Comparison of ENCODE assay signal across 8 cellular contexts in genomic region chr5:74640450-74641013, GRCh38. TPM values are rescaled to one million over a fixed set of nuclear protein-coding genes. Genes with fewer than 3 reads are reported as not detected.
DNase-seq lines count a peak whose midpoint lies in the region; ATAC-seq and TF ChIP-seq lines count a peak whose summit lies in the region.

Gene ENC1 (minus strand): TSS chr5:74640728. CDS start chr5:74636485, 4,243 bp downstream.

- no peak within 1 kb of the TSS for H2BK15ac ChIP-seq in H9 (ENCODE audit: low read depth, low read length)

- peak within 1 kb of the TSS; percentile 86 to 98 for H3K4me3 Mint-ChIP-seq in H9
- peak within 1 kb of the TSS; percentile 83 for H3K4me3 Mint-ChIP-seq in activated naive CD8-positive, alpha-beta T cell treated with anti-CD3 and anti-CD28 coated beads for 36 hours
- peak within 1 kb of the TSS; percentile 92 for H3K4me3 Mint-ChIP-seq in osteocyte (ENCODE audit: unreplicated experiment)

- peaks cover 38% of the 10 kb centered on the region for H3F3A ChIP-seq in SK-N-SH (replicated peaks; ENCODE audit: insufficient read depth)

- peak within 1 kb of the TSS; percentile 52 for H3K9ac ChIP-seq in H9 (ENCODE audit: extremely low read depth, insufficient read length, low read length)
- peak within 1 kb of the TSS; percentile 94 for H3K9ac ChIP-seq in SK-N-SH

- H2AK5ac ChIP-seq in H9 (ENCODE audit: insufficient read length, low read length): no peak within 1 kb of the TSS

- H3K4ac ChIP-seq in H9 (ENCODE audit: low read depth, low read length): no peak within 1 kb of the TSS

- no peak within 1 kb of the TSS for H2AFZ ChIP-seq in H9 (ENCODE audit: low read length)
- peak within 1 kb of the TSS; percentile 93 for H2AFZ ChIP-seq in SK-N-SH (ENCODE audit: low read depth)

- H3K27me3 ChIP-seq in H9 (ENCODE audit: insufficient read depth, low read length) (peaks cover 3% of the 10 kb centered on the region; the same call in 1 of the 2 replicates), MG63 (no peaks in the 10 kb centered on the region), SK-N-SH (ENCODE audit: insufficient read depth) (no peaks in the 10 kb centered on the region), tibial artery (no peaks in the 10 kb centered on the region)

- POLR2A ChIA-PET in SK-N-SH (lab: Yijun Ruan, JAX): no interaction called here

- no peak within 1 kb of the TSS for H4K91ac ChIP-seq in H9 (ENCODE audit: insufficient read length, low read depth, low read length)

- no peak within 1 kb of the TSS for H2BK120ac ChIP-seq in H9 (ENCODE audit: low read depth, low read length, poor library complexity, severe bottlenecking)

- peaks cover 27% of the 10 kb centered on the region for H3K23me2 ChIP-seq in H9 (ENCODE audit: insufficient read length, low read depth, low read length, poor library complexity, severe bottlenecking)

- H3K27ac ChIP-seq in H9 (ENCODE audit: insufficient read length, low read depth, low read length) (no peak within 1 kb of the TSS), SK-N-SH (ENCODE audit: low read depth in 2 of 2, low read length in 1 of 2) (peak within 1 kb of the TSS; percentile 90 to 94), tibial artery (peak within 1 kb of the TSS; percentile 50 to 63)

- peaks cover 5% of the 10 kb centered on the region; the same call in 1 of the 2 replicates for H3K79me2 ChIP-seq in H9 (ENCODE audit: insufficient read depth, low read length)
- peaks cover 48% of the 10 kb centered on the region for H3K79me2 ChIP-seq in SK-N-SH (ENCODE audit: insufficient read depth)

- H3K36me3 Mint-ChIP-seq in H9 (ENCODE audit: insufficient read depth in 1 of 3, low read depth in 3 of 3) (peaks cover 7 to 14% (median 7%) of the 10 kb centered on the region in 3 experiments), osteocyte (ENCODE audit: unreplicated experiment) (peaks cover 6% of the 10 kb centered on the region)
- H3K36me3 Mint-ChIP-seq in activated naive CD8-positive, alpha-beta T cell treated with anti-CD3 and anti-CD28 coated beads for 36 hours: no peaks in the 10 kb centered on the region

- H3K4me1 ChIP-seq in H9 (ENCODE audit: insufficient read depth, low read length) (peaks cover 4% of the 10 kb centered on the region; the same call in 1 of the 2 replicates), SK-N-SH (ENCODE audit: control insufficient read depth in 1 of 2, insufficient read depth in 2 of 2, low read depth in 1 of 2, low read length in 1 of 2) (peaks cover 22 to 24% of the 10 kb centered on the region in 2 experiments), tibial artery (peaks cover 0 to 33% (median 13%) of the 10 kb centered on the region in 4 donors)

- no peak within 1 kb of the TSS for H2BK20ac ChIP-seq in H9 (ENCODE audit: low read depth, low read length, poor library complexity, severe bottlenecking)

- H3K4me2 ChIP-seq in H9 (ENCODE audit: insufficient read depth, insufficient read length, low read length) (peak within 1 kb of the TSS; percentile 96), SK-N-SH (peak within 1 kb of the TSS; percentile 96)

- H3K9me3 ChIP-seq in H9 (ENCODE audit: control insufficient read depth, low read depth, low read length) (no peaks in the 10 kb centered on the region), MG63 (no peaks in the 10 kb centered on the region), SK-N-SH (no peaks in the 10 kb centered on the region), tibial artery (no peaks in the 10 kb centered on the region)

- H3K27ac Mint-ChIP-seq in H9 (peak within 1 kb of the TSS; percentile 51 to 89 (median 82); a peak in 5 of 7 replicates), osteocyte (ENCODE audit: unreplicated experiment) (peak within 1 kb of the TSS; percentile 77)
- no peak within 1 kb of the TSS for H3K27ac Mint-ChIP-seq in activated naive CD8-positive, alpha-beta T cell treated with anti-CD3 and anti-CD28 coated beads for 36 hours

- peak within 1 kb of the TSS; percentile 90 for H3K4me3 ChIP-seq in MG63
- H3K4me3 ChIP-seq in SK-N-SH (ENCODE audit: low read depth in 2 of 2, low read length in 1 of 2): peak within 1 kb of the TSS; percentile 84 to 87
- peak within 1 kb of the TSS; percentile 58 to 63 for H3K4me3 ChIP-seq in tibial artery

- ATAC-seq in Right ventricle myocardium inferior: peak; percentile 94

- H3K56ac ChIP-seq in H9 (ENCODE audit: insufficient read length, low read depth, low read length): no peak within 1 kb of the TSS

- intact Hi-C loops in Right ventricle myocardium inferior (cut with DNase I) (loop anchor here (5.0 to 10.0 kb wide), 8 partner anchors 103 to 1046 kb away; no protein-coding TSS in a partner anchor), tibial artery (cut with DNase I; ENCODE audit: low total_unique reads) (loop anchor here (10.0 kb wide), 1 partner anchor 606 kb away; no protein-coding TSS in a partner anchor)

- peak within 1 kb of the TSS; percentile 12 for H3K18ac ChIP-seq in H9 (ENCODE audit: insufficient read length, low read depth, low read length)

- no peaks in the 10 kb centered on the region for H3K79me1 ChIP-seq in H9 (ENCODE audit: insufficient read depth, low read depth, low read length, poor library complexity, severe bottlenecking)

- no peak within 1 kb of the TSS for H3T11ph ChIP-seq in H9 (ENCODE audit: low read length)

- H3K4me1 Mint-ChIP-seq in H9 (peaks cover 21 to 26% of the 10 kb centered on the region in 2 experiments), osteocyte (ENCODE audit: unreplicated experiment) (peaks cover 42% of the 10 kb centered on the region)
- H3K4me1 Mint-ChIP-seq in activated naive CD8-positive, alpha-beta T cell treated with anti-CD3 and anti-CD28 coated beads for 36 hours: peaks cover 26% of the 10 kb centered on the region

- H2BK12ac ChIP-seq in H9 (ENCODE audit: insufficient read length, low read depth, low read length): no peak within 1 kb of the TSS

- peak in 1 of 2 experiments; percentile 30; a peak in 1 of 4 replicates for TF ChIP-seq EP300 in SK-N-SH (IDR thresholded peaks at IDR 0.05; ENCODE audit: borderline replicate concordance in 1 of 2, low read depth in 1 of 2, low read length in 1 of 2)

- no peaks in the 10 kb centered on the region for H3K9me3 Mint-ChIP-seq in H9
- no peaks in the 10 kb centered on the region for H3K9me3 Mint-ChIP-seq in activated naive CD8-positive, alpha-beta T cell treated with anti-CD3 and anti-CD28 coated beads for 36 hours
- no peaks in the 10 kb centered on the region for H3K9me3 Mint-ChIP-seq in osteocyte (ENCODE audit: unreplicated experiment)

- CTCF ChIA-PET in SK-N-SH (lab: Yijun Ruan, JAX): interaction anchor here (0.7 to 9.2 kb wide), 57 partner anchors 9 to 742 kb away, joined by 3 to 124 read pairs (median 3); no protein-coding TSS in a partner anchor

- no CpG with 5 or more reads among the region's 64 CpGs for WGBS in H9 (ENCODE audit: extremely low coverage, insufficient read length, low lambda C conversion rate)
- WGBS in SK-N-SH (ENCODE audit: low lambda C conversion rate): 1% methylated on average over 37 of the region's 64 CpGs

- H3K14ac ChIP-seq in H9 (ENCODE audit: insufficient read depth, low read length): peak within 1 kb of the TSS; percentile 73

- no peak within 1 kb of the TSS for H4K5ac ChIP-seq in H9 (ENCODE audit: insufficient read length, low read depth, low read length)

- no peak within 1 kb of the TSS for H4K8ac ChIP-seq in H9 (replicated peaks; ENCODE audit: insufficient read length, low read depth, low read length)

- H2BK5ac ChIP-seq in H9 (ENCODE audit: insufficient read length, low read length): no peak within 1 kb of the TSS

- DNase-seq in GM03348 (ENCODE audit: low spot score) (peak; percentile 90), H9 (peak; percentile 92), MG63 (peak; percentile 89), SK-N-SH (peak; percentile 88), Right ventricle myocardium inferior (ENCODE audit: missing footprints) (peak; percentile 96), osteocyte (ENCODE audit: extremely low spot score, unreplicated experiment) (peak; percentile 94), tibial artery (peak; percentile 80 to 88)
- DNase-seq in activated naive CD8-positive, alpha-beta T cell treated with anti-CD3 and anti-CD28 coated beads for 36 hours: peak; percentile 82

- H3K9me2 ChIP-seq in SK-N-SH: no peaks in the 10 kb centered on the region

- H3K27me3 Mint-ChIP-seq in H9 (ENCODE audit: low read depth) (peaks cover 58% of the 10 kb centered on the region), osteocyte (ENCODE audit: unreplicated experiment) (no peaks in the 10 kb centered on the region)
- peaks cover 69% of the 10 kb centered on the region for H3K27me3 Mint-ChIP-seq in activated naive CD8-positive, alpha-beta T cell treated with anti-CD3 and anti-CD28 coated beads for 36 hours

- H3K36me3 ChIP-seq in MG63 (peaks cover 6% of the 10 kb centered on the region), SK-N-SH (replicated peaks in 1 of 2; ENCODE audit: control insufficient read depth in 1 of 2, insufficient read depth in 2 of 2, low read length in 1 of 2) (peaks cover 6 to 12% of the 10 kb centered on the region in 2 experiments), tibial artery (no peaks in the 10 kb centered on the region)

- TF ChIP-seq CTCF in H9 (conservative IDR thresholded peaks at IDR 0.05) (peak; percentile 62), SK-N-SH (IDR thresholded peaks at IDR 0.05) (peak; percentile 44), osteocyte (IDR thresholded peaks at IDR 0.05) (peak; percentile 60), tibial artery (IDR thresholded peaks at IDR 0.05) (peak; percentile 58 to 59)

- H4K20me1 ChIP-seq in H9 (ENCODE audit: control insufficient read depth, insufficient read depth, insufficient read length) (no peaks in the 10 kb centered on the region), SK-N-SH (ENCODE audit: insufficient read depth) (peaks cover 34% of the 10 kb centered on the region)

- peak; percentile 44; the same call in 1 of the 2 replicates for TF ChIP-seq RAD21 in SK-N-SH (IDR thresholded peaks at IDR 0.05; ENCODE audit: low read length)

- no peak within 1 kb of the TSS for H3K23ac ChIP-seq in H9 (ENCODE audit: insufficient read length, low read depth, low read length)

TF ChIP-seq in SK-N-SH, 30 proteins besides CTCF, POLR2A, EP300 and RAD21 (continues in another document):
- TF ChIP-seq USF1 (IDR thresholded peaks at IDR 0.05; ENCODE audit: borderline replicate concordance, low read depth) (no peak), NFIC (IDR thresholded peaks at IDR 0.05; ENCODE audit: borderline replicate concordance) (peak; percentile 33; the same call in 1 of the 2 replicates)

RNA-seq across cellular contexts. Expression of gene ENC1, which starts in this region (rescaled TPM):
- total RNA-seq in H9 (2021) (14.4 and 15.5 TPM in 2 replicates), Right ventricle myocardium inferior (3.7 TPM), osteocyte (12.9 and 13.8 TPM in 2 replicates)
- 14.5 and 35.0 TPM in 2 replicates for total RNA-seq in MG63 (2014; rRNA removed; shearing (Covaris generic); ENCODE audit: low replicate concordance)
- 20.3 and 23.9 TPM in 2 replicates for polyA plus RNA-seq in SK-N-SH (2012; rRNA removed)
- 13.5 and 15.1 TPM in 2 replicates for polyA plus RNA-seq in SK-N-SH (2012; cell fraction: cytosol; rRNA removed)
- 57.1 and 64.1 TPM in 2 replicates for polyA plus RNA-seq in SK-N-SH (2012; cell fraction: nucleus; rRNA removed)
- total RNA-seq in activated naive CD8-positive, alpha-beta T cell treated with anti-CD3 and anti-CD28 coated beads for 36 hours: under 1 TPM; 0.52 to 0.60 TPM

Comparison
In these comparisons a context has a peak if more than half of its experiments do, and no peak if none do; other contexts are left out.
1. Peak in DNase-seq in activated naive CD8-positive, alpha-beta T cell treated with anti-CD3 and anti-CD28 coated beads for 36 hours; RNA of the gene not detected or under 1 TPM.